1 cellular context compared by ENCODE assay signal in the genomic region with DNA sequence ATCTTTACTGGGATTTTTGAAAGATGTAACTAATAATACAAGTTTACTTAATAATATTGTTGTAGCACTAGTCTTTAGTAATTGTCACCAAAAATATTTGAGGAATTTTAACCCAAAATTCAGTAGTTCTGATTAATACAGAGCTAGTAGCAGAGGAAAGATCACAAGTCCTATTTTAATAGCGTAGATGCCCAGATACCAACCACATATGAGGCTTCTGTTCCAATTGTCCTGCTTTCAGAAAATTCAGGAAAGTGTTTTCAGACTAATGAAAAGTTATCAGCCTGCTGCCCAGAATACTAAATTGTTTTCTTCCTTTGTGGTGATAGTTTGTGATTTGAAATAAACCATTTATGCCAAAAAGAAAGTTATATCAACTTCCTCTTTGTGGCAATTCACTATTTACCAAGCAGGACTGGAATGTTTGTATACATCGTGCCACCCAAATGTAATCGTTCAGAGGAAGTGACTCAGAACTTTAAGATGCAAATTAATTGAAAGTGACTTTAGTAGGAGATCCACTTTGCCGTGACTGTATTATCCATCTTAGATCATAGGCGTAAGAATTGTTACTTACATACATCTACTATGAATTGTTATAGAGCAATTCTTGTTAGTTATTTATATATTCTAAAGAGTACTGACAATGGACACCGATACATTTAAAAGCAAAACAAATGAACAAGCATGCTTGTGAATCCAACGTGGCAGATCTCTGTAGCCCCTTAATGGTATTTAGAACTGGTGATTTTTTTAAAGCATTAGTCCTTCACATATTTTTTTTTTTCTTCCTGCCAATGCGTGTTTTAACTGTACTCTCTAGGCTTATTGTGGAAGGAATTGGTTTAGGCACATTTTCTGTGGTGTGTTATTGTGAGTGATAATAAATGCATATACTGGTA.
TF ChIP-seq lines count a peak whose summit lies in the region.

No MANE protein-coding gene starts in this region.

TF ChIP-seq in HepG2, 621 proteins besides CTCF, POLR2A, EP300 and RAD21 (continued from another document):
- no peak for TF ChIP-seq ATF3 (CRISPR knock-in tag; IDR thresholded peaks at IDR 0.05)
- TF ChIP-seq, protein P1, sequence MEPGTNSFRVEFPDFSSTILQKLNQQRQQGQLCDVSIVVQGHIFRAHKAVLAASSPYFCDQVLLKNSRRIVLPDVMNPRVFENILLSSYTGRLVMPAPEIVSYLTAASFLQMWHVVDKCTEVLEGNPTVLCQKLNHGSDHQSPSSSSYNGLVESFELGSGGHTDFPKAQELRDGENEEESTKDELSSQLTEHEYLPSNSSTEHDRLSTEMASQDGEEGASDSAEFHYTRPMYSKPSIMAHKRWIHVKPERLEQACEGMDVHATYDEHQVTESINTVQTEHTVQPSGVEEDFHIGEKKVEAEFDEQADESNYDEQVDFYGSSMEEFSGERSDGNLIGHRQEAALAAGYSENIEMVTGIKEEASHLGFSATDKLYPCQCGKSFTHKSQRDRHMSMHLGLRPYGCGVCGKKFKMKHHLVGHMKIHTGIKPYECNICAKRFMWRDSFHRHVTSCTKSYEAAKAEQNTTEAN (CRISPR knock-in tag; conservative IDR thresholded peaks at IDR 0.05): no peak
- TF ChIP-seq TOE1 (CRISPR knock-in tag; IDR thresholded peaks at IDR 0.05): no peak
- TF ChIP-seq, protein P2, sequence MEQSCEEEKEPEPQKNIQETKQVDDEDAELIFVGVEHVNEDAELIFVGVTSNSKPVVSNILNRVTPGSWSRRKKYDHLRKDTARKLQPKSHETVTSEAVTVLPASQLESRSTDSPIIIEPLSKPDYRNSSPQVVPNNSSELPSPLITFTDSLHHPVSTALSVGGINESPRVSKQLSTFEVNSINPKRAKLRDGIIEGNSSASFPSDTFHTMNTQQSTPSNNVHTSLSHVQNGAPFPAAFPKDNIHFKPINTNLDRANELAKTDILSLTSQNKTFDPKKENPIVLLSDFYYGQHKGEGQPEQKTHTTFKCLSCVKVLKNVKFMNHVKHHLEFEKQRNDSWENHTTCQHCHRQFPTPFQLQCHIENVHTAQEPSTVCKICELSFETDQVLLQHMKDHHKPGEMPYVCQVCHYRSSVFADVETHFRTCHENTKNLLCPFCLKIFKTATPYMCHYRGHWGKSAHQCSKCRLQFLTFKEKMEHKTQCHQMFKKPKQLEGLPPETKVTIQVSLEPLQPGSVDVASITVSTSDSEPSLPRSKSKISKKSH (CRISPR knock-in tag; IDR thresholded peaks at IDR 0.05; ENCODE audit: borderline replicate concordance): no peak
- TF ChIP-seq, protein P3, sequence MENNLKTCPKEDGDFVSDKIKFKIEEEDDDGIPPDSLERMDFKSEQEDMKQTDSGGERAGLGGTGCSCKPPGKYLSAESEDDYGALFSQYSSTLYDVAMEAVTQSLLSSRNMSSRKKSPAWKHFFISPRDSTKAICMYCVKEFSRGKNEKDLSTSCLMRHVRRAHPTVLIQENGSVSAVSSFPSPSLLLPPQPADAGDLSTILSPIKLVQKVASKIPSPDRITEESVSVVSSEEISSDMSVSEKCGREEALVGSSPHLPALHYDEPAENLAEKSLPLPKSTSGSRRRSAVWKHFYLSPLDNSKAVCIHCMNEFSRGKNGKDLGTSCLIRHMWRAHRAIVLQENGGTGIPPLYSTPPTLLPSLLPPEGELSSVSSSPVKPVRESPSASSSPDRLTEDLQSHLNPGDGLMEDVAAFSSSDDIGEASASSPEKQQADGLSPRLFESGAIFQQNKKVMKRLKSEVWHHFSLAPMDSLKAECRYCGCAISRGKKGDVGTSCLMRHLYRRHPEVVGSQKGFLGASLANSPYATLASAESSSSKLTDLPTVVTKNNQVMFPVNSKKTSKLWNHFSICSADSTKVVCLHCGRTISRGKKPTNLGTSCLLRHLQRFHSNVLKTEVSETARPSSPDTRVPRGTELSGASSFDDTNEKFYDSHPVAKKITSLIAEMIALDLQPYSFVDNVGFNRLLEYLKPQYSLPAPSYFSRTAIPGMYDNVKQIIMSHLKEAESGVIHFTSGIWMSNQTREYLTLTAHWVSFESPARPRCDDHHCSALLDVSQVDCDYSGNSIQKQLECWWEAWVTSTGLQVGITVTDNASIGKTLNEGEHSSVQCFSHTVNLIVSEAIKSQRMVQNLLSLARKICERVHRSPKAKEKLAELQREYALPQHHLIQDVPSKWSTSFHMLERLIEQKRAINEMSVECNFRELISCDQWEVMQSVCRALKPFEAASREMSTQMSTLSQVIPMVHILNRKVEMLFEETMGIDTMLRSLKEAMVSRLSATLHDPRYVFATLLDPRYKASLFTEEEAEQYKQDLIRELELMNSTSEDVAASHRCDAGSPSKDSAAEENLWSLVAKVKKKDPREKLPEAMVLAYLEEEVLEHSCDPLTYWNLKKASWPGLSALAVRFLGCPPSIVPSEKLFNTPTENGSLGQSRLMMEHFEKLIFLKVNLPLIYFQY (CRISPR knock-in tag; IDR thresholded peaks at IDR 0.05; ENCODE audit: borderline replicate concordance): no peak
- no peak for TF ChIP-seq ZNF234 (CRISPR knock-in tag; conservative IDR thresholded peaks at IDR 0.05)
